Comparison of ENCODE assay signal across 8 cellular contexts in the genomic region with DNA sequence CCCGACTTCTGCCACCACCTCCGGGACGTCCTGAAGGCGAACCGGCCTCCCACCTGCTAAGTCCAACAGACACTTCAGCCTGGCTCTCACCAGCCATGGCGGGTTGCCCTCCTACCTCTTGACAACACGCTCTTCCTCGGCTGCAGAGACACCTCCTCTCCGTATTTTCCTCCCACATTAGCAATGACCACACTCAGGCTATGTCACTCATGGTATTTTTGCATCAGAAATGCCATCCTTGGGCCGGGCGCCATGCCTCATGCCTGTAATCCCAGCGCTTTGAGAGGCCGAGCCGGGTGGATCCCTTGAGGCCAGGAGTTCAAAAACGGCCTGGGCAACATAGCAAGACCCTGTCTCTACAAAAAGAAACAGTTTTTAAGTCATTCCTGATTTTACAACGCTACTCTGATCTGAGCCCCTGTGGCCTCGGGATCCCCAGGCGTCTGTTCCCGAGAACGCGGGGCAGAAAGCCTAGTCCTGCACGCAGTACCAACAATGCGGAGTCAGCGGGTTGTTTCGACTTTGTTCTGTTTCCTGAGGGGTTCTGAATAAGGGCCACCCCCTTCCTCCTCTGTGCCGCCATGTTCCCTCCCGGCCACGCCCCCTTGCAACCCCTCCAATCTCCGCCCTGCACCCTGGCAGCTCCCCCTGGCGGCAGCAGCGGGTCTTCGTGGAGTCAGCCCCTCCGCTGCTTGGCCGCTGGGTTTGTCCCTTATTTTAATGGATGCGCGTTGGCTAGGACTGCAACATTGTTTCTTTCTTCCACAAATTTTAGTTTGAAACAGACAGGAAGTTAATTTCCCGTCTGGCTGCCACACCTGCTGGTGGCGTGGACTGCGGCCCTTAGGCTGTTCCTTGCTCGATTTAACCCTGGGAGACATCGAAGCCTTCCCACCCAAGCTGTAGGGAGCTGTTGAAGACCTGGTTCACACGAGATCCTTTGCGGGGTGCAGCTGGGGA. TPM values are rescaled to one million over a fixed set of nuclear protein-coding genes. Genes with fewer than 3 reads are reported as not detected.
A peak's percentile ranks its signal among the peaks of the same experiment; 100 is the strongest.
DNase-seq lines count a peak whose midpoint lies in the region; FAIRE-seq and TF ChIP-seq lines count a peak whose summit lies in the region.

No MANE protein-coding gene starts in this region.

- no peaks in the 10 kb centered on the region for H3K9me3 ChIP-seq in skeletal muscle satellite cell (replicated peaks; ENCODE audit: low read length)

- H3K4me2 ChIP-seq in skeletal muscle satellite cell (ENCODE audit: low read length), result no peak overlapping the region

- peak overlapping the region; percentile 30 for H3K9ac ChIP-seq in skeletal muscle satellite cell (ENCODE audit: low read depth, low read length)

- FAIRE-seq in HTR-8/SVneo (lab: Jason Lieb, UNC), result peak; percentile 63

- in situ Hi-C loops in GM18951 (cut with MboI; ENCODE audit: low sequenced_read_pairs, unreplicated experiment), result loop anchor here (10.0 kb wide), 1 partner anchor 175 kb away; no protein-coding TSS in a partner anchor

- H3K4me1 ChIP-seq in ACC112 (ENCODE audit: control insufficient read depth, insufficient read depth, low read length, unreplicated experiment) (no peaks in the 10 kb centered on the region), skeletal muscle satellite cell (ENCODE audit: control insufficient read depth, insufficient read depth, low read length) (no peaks in the 10 kb centered on the region)

- peak; percentile 46 for TF ChIP-seq POLR2A in GM18951 (IDR thresholded peaks at IDR 0.05; ENCODE audit: extremely low read depth, insufficient read depth, insufficient read length)

- peak overlapping the region; percentile 69 for H3K4me3 ChIP-seq in ACC112 (ENCODE audit: low read depth, low read length)
- peak overlapping the region; percentile 38 for H3K4me3 ChIP-seq in skeletal muscle satellite cell (ENCODE audit: low read length)

- H2AFZ ChIP-seq in ACC112 (ENCODE audit: low read length, unreplicated experiment), result peak overlapping the region; percentile 41

- H3K36me3 ChIP-seq in ACC112 (ENCODE audit: insufficient read depth, low read length), result no peaks in the 10 kb centered on the region
- no peaks in the 10 kb centered on the region for H3K36me3 ChIP-seq in skeletal muscle satellite cell (ENCODE audit: insufficient read depth, low read length)

- no peaks in the 10 kb centered on the region for H3K79me2 ChIP-seq in ACC112 (ENCODE audit: control insufficient read depth, insufficient read depth, low read length, unreplicated experiment)

- no peak overlapping the region for H3K27ac ChIP-seq in ACC112 (ENCODE audit: low read depth, low read length)

- no peak for DNase-seq in HTR-8/SVneo (ENCODE audit: insufficient read length, low spot score)
- peak; percentile 62 to 97 (median 90) for DNase-seq in T-helper 2 cell
- DNase-seq in amygdala (lab: John Stamatoyannopoulos, UW), result peak in 43 of 56 donors; percentile 9 to 76 (median 46)
- DNase-seq in hypothalamus (lab: John Stamatoyannopoulos, UW), result peak in 46 of 51 donors; percentile 2 to 80 (median 44)
- DNase-seq in HK-2 (ENCODE audit: unreplicated experiment), result no peak

- H3K27me3 ChIP-seq in ACC112 (ENCODE audit: insufficient read depth, low read length) (no peaks in the 10 kb centered on the region), skeletal muscle satellite cell (ENCODE audit: control insufficient read depth, insufficient read depth, low read length) (no peaks in the 10 kb centered on the region)

RNA-seq across cellular contexts. Expression of a gene that starts 9.7 kb away (rescaled TPM):
- 14.9 and 16.0 TPM in 2 replicates for total RNA-seq in skeletal muscle satellite cell (2012; rRNA removed)

Comparison
In these comparisons a context has a peak if more than half of its experiments do, and no peak if none do; other contexts are left out.
1. DNase-seq: peak in T-helper 2 cell (5 of 5), amygdala (43 of 56) and hypothalamus (46 of 51); none in HTR-8/SVneo (single experiment) and HK-2 (single experiment).